Comparison of ENCODE assay signal across 10 cellular contexts in genomic region chr19:3257071-3257470, GRCh38. TPM values are rescaled to one million over a fixed set of nuclear protein-coding genes. Genes with fewer than 3 reads are reported as not detected.
"Had no signal": no experiment of that assay in that cellular context is flagged by ENCODE, and none has a peak within 500 bp of the region (broad histone marks: within the 10 kb centered on the region; RNA-seq: fewer than 3 reads in every experiment).

No MANE protein-coding gene starts in this region.

- H3K4me1 Mint-ChIP-seq: IgD-negative memory B cell had no signal

- H3K36me3 ChIP-seq: HAP-1 had no signal

- DNase-seq: GM23248, GOT3, H7, KG1 had no signal

- H3K9ac ChIP-seq: GM23248 had no signal

- FAIRE-seq: HepG2 had no signal

- H3K4me3 ChIP-seq: GM23248, HAP-1 had no signal

- H3K4me1 ChIP-seq: HAP-1 had no signal

- H3K27ac ChIP-seq: GM23248, HL-60 had no signal

- H3K9me3 ChIP-seq: HAP-1 had no signal

- ATAC-seq: HCT116, HepG2 had no signal

- H3K4me3 Mint-ChIP-seq: IgD-negative memory B cell had no signal

- H3K27ac Mint-ChIP-seq: IgD-negative memory B cell had no signal

- H2AFZ ChIP-seq: GM23248 had no signal

- H3K36me3 Mint-ChIP-seq: IgD-negative memory B cell had no signal

RNA-seq across cellular contexts. Expression of gene CELF5, which starts 32.6 kb away (rescaled TPM):
- total RNA-seq: HT1080 had no signal
- polyA plus RNA-seq: GM23248, IgD-negative memory B cell had no signal
